ENCODE assay signal across 1 cellular context in genomic region chr17:4566785-4567184, GRCh38.
TF ChIP-seq lines count a peak whose summit lies in the region.

No MANE protein-coding gene starts in this region.

TF ChIP-seq in HepG2, 621 proteins besides CTCF, POLR2A, EP300 and RAD21 (continues in another document):
- TF ChIP-seq TEAD3 (CRISPR knock-in tag; optimal IDR thresholded peaks at IDR 0.05; ENCODE audit: borderline replicate concordance) (peak; percentile 32), ZEB1 (IDR thresholded peaks at IDR 0.05; ENCODE audit: insufficient replicate concordance, low read depth) (peak; percentile 25), STAG1 (CRISPR knock-in tag; IDR thresholded peaks at IDR 0.05) (peak; percentile 86), ZNF674 (CRISPR knock-in tag; IDR thresholded peaks at IDR 0.05; ENCODE audit: low read depth) (no peak), PHF21A (CRISPR knock-in tag; IDR thresholded peaks at IDR 0.05) (0 out of 2 replicates have a peak, but pooled peaks have one; percentile 26), HOMEZ (CRISPR knock-in tag; IDR thresholded peaks at IDR 0.05; ENCODE audit: low read depth) (no peak), JUND (CRISPR knock-in tag; IDR thresholded peaks at IDR 0.05) (no peak), TAF15 (IDR thresholded peaks at IDR 0.05; ENCODE audit: low read depth, low read length, poor library complexity, severe bottlenecking) (no peak), BATF2 (CRISPR knock-in tag; IDR thresholded peaks at IDR 0.05) (no peak), ZNF580 (CRISPR knock-in tag; IDR thresholded peaks at IDR 0.05; ENCODE audit: borderline replicate concordance, low read depth) (0 out of 2 replicates have a peak, but pooled peaks have one; percentile 42), ZNF362 (CRISPR knock-in tag; IDR thresholded peaks at IDR 0.05; ENCODE audit: borderline replicate concordance) (peak; percentile 60; the same call in 1 of the 2 replicates), HNF4A (CRISPR knock-in tag; IDR thresholded peaks at IDR 0.05) (no peak), THAP8 (CRISPR knock-in tag; IDR thresholded peaks at IDR 0.05; ENCODE audit: borderline replicate concordance) (no peak), HNF1B (CRISPR knock-in tag; IDR thresholded peaks at IDR 0.05) (0 out of 2 replicates have a peak, but pooled peaks have one; percentile 41), POLR2AphosphoS5 (IDR thresholded peaks at IDR 0.05; ENCODE audit: low read depth, low read length) (no peak), ZNF790 (CRISPR knock-in tag; IDR thresholded peaks at IDR 0.05; ENCODE audit: borderline replicate concordance) (no peak), ZNF737 (CRISPR knock-in tag; IDR thresholded peaks at IDR 0.05; ENCODE audit: borderline replicate concordance) (no peak), YEATS2 (CRISPR knock-in tag; IDR thresholded peaks at IDR 0.05; ENCODE audit: borderline replicate concordance) (no peak), SOX5 (CRISPR knock-in tag; IDR thresholded peaks at IDR 0.05; ENCODE audit: borderline replicate concordance) (no peak), MED8 (CRISPR knock-in tag; IDR thresholded peaks at IDR 0.05; ENCODE audit: insufficient replicate concordance) (no peak), KDM2A (CRISPR knock-in tag; IDR thresholded peaks at IDR 0.05; ENCODE audit: borderline replicate concordance, low read depth) (peak; percentile 52; the same call in 1 of the 2 replicates), IRF2 (CRISPR knock-in tag; IDR thresholded peaks at IDR 0.05) (0 out of 2 replicates have a peak, but pooled peaks have one; percentile 16), ZMYM3 (CRISPR knock-in tag; IDR thresholded peaks at IDR 0.05) (no peak), ESRRA (CRISPR knock-in tag; IDR thresholded peaks at IDR 0.05; ENCODE audit: low read depth) (0 out of 2 replicates have a peak, but pooled peaks have one; percentile 30), ZNF574 (CRISPR knock-in tag; IDR thresholded peaks at IDR 0.05) (0 out of 2 replicates have a peak, but pooled peaks have one; percentile 1), HMGXB4 (CRISPR knock-in tag; IDR thresholded peaks at IDR 0.05; ENCODE audit: borderline replicate concordance in 1 of 2, low read depth in 1 of 2) (peak in 1 of 2 experiments; percentile 48; a peak in 1 of 4 replicates), GATAD2A (CRISPR knock-in tag; IDR thresholded peaks at IDR 0.05) (peak; percentile 39; the same call in 1 of the 2 replicates), SALL1 (CRISPR knock-in tag; IDR thresholded peaks at IDR 0.05) (0 out of 2 replicates have a peak, but pooled peaks have one; percentile 14), ZNF275 (CRISPR knock-in tag; IDR thresholded peaks at IDR 0.05; ENCODE audit: borderline replicate concordance) (no peak), THRA (CRISPR knock-in tag; IDR thresholded peaks at IDR 0.05; ENCODE audit: borderline replicate concordance) (peak; percentile 66; the same call in 1 of the 2 replicates), ZBTB37 (CRISPR knock-in tag; IDR thresholded peaks at IDR 0.05) (no peak), ARID5B (CRISPR knock-in tag; IDR thresholded peaks at IDR 0.05) (peak; percentile 10; the same call in 1 of the 2 replicates), SP2 (CRISPR knock-in tag; IDR thresholded peaks at IDR 0.05) (no peak), ZNF780A (CRISPR knock-in tag; IDR thresholded peaks at IDR 0.05) (no peak)
